ENCODE assay signal across 20 cellular contexts in the genomic region with DNA sequence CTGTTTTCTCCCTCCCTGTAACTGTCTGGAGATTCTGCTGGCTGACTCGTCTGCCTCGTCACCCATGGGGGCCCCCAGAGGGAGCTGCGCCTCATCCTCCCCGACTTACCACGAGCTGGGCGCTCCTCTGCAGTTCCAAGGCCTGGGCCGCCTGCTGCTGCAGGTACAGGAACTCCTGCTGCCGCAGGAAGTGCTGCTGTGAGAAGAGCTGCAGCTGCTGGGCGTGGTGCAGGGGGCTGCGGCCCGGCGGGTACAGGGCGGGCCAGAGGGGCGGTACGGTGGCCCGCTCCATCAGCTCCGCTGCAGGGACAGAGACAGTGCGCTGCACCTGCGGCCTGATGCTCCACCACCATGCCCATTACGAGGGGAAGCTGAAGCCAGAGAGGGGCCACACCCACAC. TPM values are rescaled to one million over a fixed set of nuclear protein-coding genes. Genes with fewer than 3 reads are reported as not detected.
DNase-seq lines count a peak whose midpoint lies in the region; ATAC-seq and TF ChIP-seq lines count a peak whose summit lies in the region.
"Had no signal": no experiment of that assay in that cellular context is flagged by ENCODE, and none has a peak within 500 bp of the region (broad histone marks: within the 10 kb centered on the region; RNA-seq: fewer than 3 reads in every experiment).

No MANE protein-coding gene starts in this region.

- H3K4me1 ChIP-seq in ascending aorta = peaks cover 4 to 26% of the 10 kb centered on the region in 2 donors
- H3K4me1 ChIP-seq: adrenal gland had no signal

- H3K36me3 Mint-ChIP-seq in central memory CD8-positive, alpha-beta T cell (ENCODE audit: insufficient read depth) = peaks cover 32% of the 10 kb centered on the region

- H3K9me3 ChIP-seq in ascending aorta = no peaks in the 10 kb centered on the region
- H3K9me3 ChIP-seq: adrenal gland, gastroesophageal sphincter, prostate gland, spleen had no signal

- TF ChIP-seq CTCF in ascending aorta (IDR thresholded peaks at IDR 0.05) = no peak

- peak overlapping the region; percentile 87 for H3K27ac Mint-ChIP-seq in central memory CD8-positive, alpha-beta T cell (ENCODE audit: low read depth)
- H3K27ac Mint-ChIP-seq: activated T-cell treated with anti-CD3 and anti-CD28 coated beads, Interleukin-2, amount 50 U/mL, for 72 hours had no signal

- H3K4me1 Mint-ChIP-seq in central memory CD8-positive, alpha-beta T cell = peaks cover 14% of the 10 kb centered on the region
- H3K4me1 Mint-ChIP-seq: neural crest cell had no signal

- no peak overlapping the region for H3K27ac ChIP-seq in ascending aorta
- H3K27ac ChIP-seq: adrenal gland, prostate gland, VCaP had no signal

- H3K4me3 Mint-ChIP-seq in central memory CD8-positive, alpha-beta T cell = peak overlapping the region; percentile 55
- H3K4me3 Mint-ChIP-seq: activated T-cell treated with anti-CD3 and anti-CD28 coated beads, Interleukin-2, amount 50 U/mL, for 72 hours; neural crest cell had no signal

- peak; percentile 12 for DNase-seq in activated naive CD4-positive, alpha-beta T cell treated with Interleukin-2 at 50 U/mL for 16 hours
- no peak for DNase-seq in activated naive CD4-positive, alpha-beta T cell treated with anti-CD3 and anti-CD28 coated beads, Interleukin-2, amount 50 U/mL, for 16 hours
- peak; percentile 11 to 15 for DNase-seq in Kasumi-1 (lab: John Stamatoyannopoulos, UW)
- DNase-seq in central memory CD8-positive, alpha-beta T cell (ENCODE audit: low spot score in 2 of 2) = no peak
- DNase-seq in stimulated activated naive CD8-positive, alpha-beta T cell treated with anti-CD3 and anti-CD28 coated beads, Interleukin-15, Interleukin-2, amounts not matched to agents 100 U/mL and 50 U/mL, for 24 hours = no peak
- DNase-seq in HPDE6-E6E7 (ENCODE audit: extremely low spot score) = no peak
- DNase-seq in ascending aorta (ENCODE audit: low spot score in 2 of 2) = no peak
- DNase-seq: activated T-cell treated with anti-CD3 and anti-CD28 coated beads, Interleukin-2, amount 50 U/mL, for 72 hours; adrenal gland; dorsolateral prefrontal cortex; erythroblast; NCI-H1105; NCI-H526; spleen had no signal

- H3K4me3 ChIP-seq in ascending aorta = no peak overlapping the region
- H3K4me3 ChIP-seq: adrenal gland, dorsolateral prefrontal cortex, gastroesophageal sphincter, prostate gland, spleen had no signal

- no peaks in the 10 kb centered on the region for H3K27me3 Mint-ChIP-seq in central memory CD8-positive, alpha-beta T cell

- H3K27me3 ChIP-seq in ascending aorta = no peaks in the 10 kb centered on the region
- H3K27me3 ChIP-seq: adrenal gland, dorsolateral prefrontal cortex, gastroesophageal sphincter, spleen had no signal

- intact Hi-C loops in ascending aorta (cut with DNase I) = no loop called here

- ATAC-seq in central memory CD8-positive, alpha-beta T cell (replicated peaks; ENCODE audit: extremely low read depth, poor library complexity, severe bottlenecking) = peak; percentile 72
- peak; percentile 34 for ATAC-seq in stimulated activated naive CD8-positive, alpha-beta T cell treated with anti-CD3 and anti-CD28 coated beads, Interleukin-15, Interleukin-2, amounts not matched to agents 100 U/mL and 50 U/mL, for 24 hours
- no peak for ATAC-seq in HG02571 (IDR thresholded peaks at IDR 0.05; ENCODE audit: unreplicated experiment)
- ATAC-seq: gastroesophageal sphincter, Right ventricle myocardium inferior had no signal

- H3K9me3 Mint-ChIP-seq in central memory CD8-positive, alpha-beta T cell = no peaks in the 10 kb centered on the region
- H3K9me3 Mint-ChIP-seq: activated T-cell treated with anti-CD3 and anti-CD28 coated beads, Interleukin-2, amount 50 U/mL, for 72 hours; neural crest cell had no signal

- H3K36me3 ChIP-seq in ascending aorta = peaks cover 66 to 67% of the 10 kb centered on the region in 2 donors

RNA-seq across cellular contexts. Expression of a gene that starts 47.7 kb away (rescaled TPM):
- total RNA-seq in ascending aorta = 240 TPM

Comparison
In these comparisons a context has a peak if more than half of its experiments do, and no peak if none do; other contexts are left out.
1. DNase-seq: peak in activated naive CD4-positive, alpha-beta T cell treated with Interleukin-2 at 50 U/mL for 16 hours (single experiment) and Kasumi-1 (2 of 2); none in activated naive CD4-positive, alpha-beta T cell treated with anti-CD3 and anti-CD28 coated beads, Interleukin-2, amount 50 U/mL, for 16 hours (single experiment), central memory CD8-positive, alpha-beta T cell (0 of 2), stimulated activated naive CD8-positive, alpha-beta T cell treated with anti-CD3 and anti-CD28 coated beads, Interleukin-15, Interleukin-2, amounts not matched to agents 100 U/mL and 50 U/mL, for 24 hours (single experiment), HPDE6-E6E7 (single experiment) and ascending aorta (0 of 2).